In genomic region chr22:35656284-35656752, GRCh38 we compare ENCODE assay signal across 22 cellular contexts. TPM values are rescaled to one million over a fixed set of nuclear protein-coding genes. Genes with fewer than 3 reads are reported as not detected.
DNase-seq lines count a peak whose midpoint lies in the region; ATAC-seq, FAIRE-seq and TF ChIP-seq lines count a peak whose summit lies in the region.
"Had no signal": no experiment of that assay in that cellular context is flagged by ENCODE, and none has a peak within 500 bp of the region (broad histone marks: within the 10 kb centered on the region; RNA-seq: fewer than 3 reads in every experiment).

No MANE protein-coding gene starts in this region.

- TF ChIP-seq CTCF in smooth muscle cell (IDR thresholded peaks at IDR 0.05; ENCODE audit: borderline replicate concordance, insufficient read depth, poor library complexity, severe bottlenecking) (no peak), D721Med (IDR thresholded peaks at IDR 0.05; ENCODE audit: insufficient read depth, missing control alignments) (no peak)

- peak overlapping the region; percentile 14 for H3K27ac ChIP-seq in effector memory CD4-positive, alpha-beta T cell (ENCODE audit: insufficient read depth, low read length, poor library complexity, severe bottlenecking)
- H3K27ac ChIP-seq in smooth muscle cell (ENCODE audit: low read depth): peak overlapping the region; percentile 9
- H3K27ac ChIP-seq: brain microvascular endothelial cell, left ventricle myocardium inferior, SJSA1, vagina had no signal

- H3K9me3 Mint-ChIP-seq in activated T-cell treated with anti-CD3 and anti-CD28 coated beads, Interleukin-2, amount 50 U/mL, for 24 hours: peaks cover 7% of the 10 kb centered on the region
- H3K9me3 Mint-ChIP-seq in activated T-cell treated with anti-CD3 and anti-CD28 coated beads, Interleukin-2, amount 50 U/mL, for 4 hours: no peaks in the 10 kb centered on the region

- no peak for ATAC-seq in activated T-cell treated with anti-CD3 and anti-CD28 coated beads, Interleukin-2, amount 50 U/mL, for 4 hours
- ATAC-seq: stimulated activated naive CD8-positive, alpha-beta T cell treated with anti-CD3 and anti-CD28 coated beads, Interleukin-15, Interleukin-2, amounts not matched to agents 100 U/mL and 50 U/mL, for 24 hours had no signal

- peaks cover 83% of the 10 kb centered on the region for H3K4me1 Mint-ChIP-seq in activated T-cell treated with anti-CD3 and anti-CD28 coated beads, Interleukin-2, amount 50 U/mL, for 24 hours (ENCODE audit: low read depth)
- H3K4me1 Mint-ChIP-seq in activated T-cell treated with anti-CD3 and anti-CD28 coated beads, Interleukin-2, amount 50 U/mL, for 4 hours (ENCODE audit: low read depth): peaks cover 76% of the 10 kb centered on the region

- WGBS in smooth muscle cell (ENCODE audit: low lambda C conversion rate): 51% methylated on average over 5 of the region's 5 CpGs

- H3K4me2 ChIP-seq in smooth muscle cell: no peak overlapping the region

- no peak overlapping the region for H3K4me3 ChIP-seq in effector memory CD4-positive, alpha-beta T cell (ENCODE audit: insufficient read depth, low read depth, low read length, poor library complexity, severe bottlenecking)
- no peak overlapping the region for H3K4me3 ChIP-seq in smooth muscle cell
- H3K4me3 ChIP-seq: left ventricle myocardium inferior, SJSA1, vagina had no signal

- H3K27ac Mint-ChIP-seq in activated T-cell treated with anti-CD3 and anti-CD28 coated beads, Interleukin-2, amount 50 U/mL, for 24 hours: peak overlapping the region; percentile 52
- H3K27ac Mint-ChIP-seq: HFFc6 had no signal

- H4K20me1 ChIP-seq in smooth muscle cell (ENCODE audit: low read depth): no peaks in the 10 kb centered on the region

- no peak overlapping the region for H2AFZ ChIP-seq in smooth muscle cell (ENCODE audit: low read depth)

- H3K36me3 Mint-ChIP-seq in activated T-cell treated with anti-CD3 and anti-CD28 coated beads, Interleukin-2, amount 50 U/mL, for 24 hours (ENCODE audit: low read depth): peaks cover 92% of the 10 kb centered on the region
- H3K36me3 Mint-ChIP-seq in activated T-cell treated with anti-CD3 and anti-CD28 coated beads, Interleukin-2, amount 50 U/mL, for 4 hours (ENCODE audit: insufficient read depth): peaks cover 68% of the 10 kb centered on the region

- no peaks in the 10 kb centered on the region for H3K9me3 ChIP-seq in effector memory CD4-positive, alpha-beta T cell (ENCODE audit: control insufficient read depth, low read length)
- H3K9me3 ChIP-seq in smooth muscle cell (replicated peaks; ENCODE audit: low read depth): no peaks in the 10 kb centered on the region
- H3K9me3 ChIP-seq: SJSA1, vagina had no signal

- H3K4me1 ChIP-seq in effector memory CD4-positive, alpha-beta T cell (ENCODE audit: control insufficient read depth, insufficient read depth, low read length, poor library complexity, severe bottlenecking): peaks cover 32% of the 10 kb centered on the region
- H3K4me1 ChIP-seq in smooth muscle cell (ENCODE audit: low read depth): no peaks in the 10 kb centered on the region
- H3K4me1 ChIP-seq: SJSA1 had no signal

- no peak overlapping the region for H3K4me3 Mint-ChIP-seq in activated T-cell treated with anti-CD3 and anti-CD28 coated beads, Interleukin-2, amount 50 U/mL, for 24 hours
- H3K4me3 Mint-ChIP-seq in activated T-cell treated with anti-CD3 and anti-CD28 coated beads, Interleukin-2, amount 50 U/mL, for 4 hours: no peak overlapping the region
- H3K4me3 Mint-ChIP-seq: HFFc6 had no signal

- no peak for DNase-seq in activated T-cell treated with anti-CD3 and anti-CD28 coated beads, Interleukin-2, amount 50 U/mL, for 24 hours
- DNase-seq in activated T-cell treated with anti-CD3 and anti-CD28 coated beads, Interleukin-2, amount 50 U/mL, for 4 hours: no peak
- DNase-seq in NCI-H82 treated with DMSO at 0.1 percent for 48 hours (lab: John Stamatoyannopoulos, UW; ENCODE audit: unreplicated experiment) (peak; percentile 78), smooth muscle cell (lab: John Stamatoyannopoulos, UW; ENCODE audit: unreplicated experiment) (no peak), COLO829 (ENCODE audit: low spot score) (no peak), D721Med (ENCODE audit: insufficient read length, low spot score) (no peak), Kasumi-1 (lab: John Stamatoyannopoulos, UW) (no peak)
- DNase-seq in effector memory CD4-positive, alpha-beta T cell: no peak
- DNase-seq: activated CD8-positive, alpha-beta memory T cell treated with anti-CD3 and anti-CD28 coated beads for 24 hours; activated effector memory CD4-positive, alpha-beta T cell treated with anti-CD3 and anti-CD28 coated beads, Interleukin-2, amount 50 U/mL, for 16 hours; brain microvascular endothelial cell; DMS 273 treated with DMSO at 0.1 percent for 48 hours; effector CD8-positive, alpha-beta T cell; foreskin fibroblast; HFFc6; left ventricle myocardium inferior; stimulated activated CD4-positive, alpha-beta T cell treated with anti-CD3 and anti-CD28 coated beads, Interleukin-12 subunit alpha, Interleukin-12 subunit beta, amount 100 ng/mL, for 4 hours; stimulated activated naive CD8-positive, alpha-beta T cell treated with anti-CD3 and anti-CD28 coated beads, Interleukin-15, Interleukin-2, amounts not matched to agents 100 U/mL and 50 U/mL, for 24 hours had no signal

- peaks cover 53% of the 10 kb centered on the region for H3K36me3 ChIP-seq in effector memory CD4-positive, alpha-beta T cell (ENCODE audit: control insufficient read depth, insufficient read depth, low read length)
- H3K36me3 ChIP-seq in smooth muscle cell (ENCODE audit: low read depth): no peaks in the 10 kb centered on the region

- no peak for FAIRE-seq in D721Med (lab: Jason Lieb, UNC)

- H3K27me3 ChIP-seq in effector memory CD4-positive, alpha-beta T cell (replicated peaks; ENCODE audit: control insufficient read depth, insufficient read depth, low read length, poor library complexity, severe bottlenecking): no peaks in the 10 kb centered on the region
- H3K27me3 ChIP-seq in smooth muscle cell (ENCODE audit: low read depth): no peaks in the 10 kb centered on the region
- H3K27me3 ChIP-seq: brain microvascular endothelial cell, SJSA1, vagina had no signal

- H3K9ac ChIP-seq in smooth muscle cell (ENCODE audit: low read depth): no peak overlapping the region

- H3F3A ChIP-seq in smooth muscle cell (ENCODE audit: low read depth): no peaks in the 10 kb centered on the region

- H3K79me2 ChIP-seq in smooth muscle cell (ENCODE audit: low read depth): no peaks in the 10 kb centered on the region

- no peaks in the 10 kb centered on the region for H3K27me3 Mint-ChIP-seq in activated T-cell treated with anti-CD3 and anti-CD28 coated beads, Interleukin-2, amount 50 U/mL, for 24 hours
- H3K27me3 Mint-ChIP-seq in activated T-cell treated with anti-CD3 and anti-CD28 coated beads, Interleukin-2, amount 50 U/mL, for 4 hours (ENCODE audit: low read depth): no peaks in the 10 kb centered on the region

RNA-seq across cellular contexts. Expression of gene APOL6, which starts 8.1 kb away (rescaled TPM):
- total RNA-seq in activated T-cell treated with anti-CD3 and anti-CD28 coated beads, Interleukin-2, amount 50 U/mL, for 4 hours: 10 to 100 TPM; 18.8 to 32.7 (median 24.5) TPM
- 0.76 and 0.99 TPM in 2 replicates for total RNA-seq in smooth muscle cell
- 0.18 and 0.23 TPM in 2 replicates for polyA plus RNA-seq in smooth muscle cell

RNA-seq across cellular contexts. Expression of gene MB, which starts 39.2 kb away (rescaled TPM):
- under 1 TPM in 1 of 3 donors, not detected in 2; 0.26 TPM for total RNA-seq in activated T-cell treated with anti-CD3 and anti-CD28 coated beads, Interleukin-2, amount 50 U/mL, for 4 hours
- not detected in 2 replicates for total RNA-seq in smooth muscle cell
- 0.14 and 0.53 TPM in 2 replicates for polyA plus RNA-seq in smooth muscle cell
- total RNA-seq: HFFc6, OCI-LY7, pulmonary artery endothelial cell, SJSA1, vagina had no signal
